ENCODE assay signal across 8 cellular contexts in the genomic region with DNA sequence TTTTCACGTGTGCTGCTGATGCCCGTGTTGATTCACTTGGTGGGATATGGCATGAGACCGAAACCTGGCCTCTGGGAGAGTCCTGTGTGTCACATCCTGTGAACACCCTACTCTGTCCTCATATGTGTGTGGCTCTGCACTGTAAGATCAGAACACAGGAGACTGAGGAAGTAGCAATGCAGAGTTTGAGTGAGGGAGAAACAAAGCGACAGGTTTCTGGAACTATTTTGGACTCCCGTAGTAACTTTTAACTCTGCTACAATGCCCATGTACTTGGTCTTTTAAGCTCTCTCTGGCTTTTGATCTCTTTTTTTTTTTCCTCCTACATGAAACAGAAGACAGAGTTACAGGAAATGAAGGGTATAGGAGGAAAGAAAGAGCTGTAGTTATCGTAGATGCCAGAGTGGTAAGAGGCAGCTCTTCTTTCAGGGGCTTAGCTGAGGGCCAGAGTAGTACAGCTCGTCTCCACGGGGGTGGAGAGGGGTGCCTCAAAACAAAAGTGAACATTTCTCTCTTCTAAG. TPM values are rescaled to one million over a fixed set of nuclear protein-coding genes. Genes with fewer than 3 reads are reported as not detected.
DNase-seq lines count a peak whose midpoint lies in the region; ATAC-seq and TF ChIP-seq lines count a peak whose summit lies in the region.

No MANE protein-coding gene starts in this region.

- H3K4me1 ChIP-seq in MM.1S (ENCODE audit: low read length), result peaks cover 25% of the 10 kb centered on the region

- H3K9me3 ChIP-seq in MM.1S (replicated peaks; ENCODE audit: insufficient read depth, low read length), result no peaks in the 10 kb centered on the region

- H3K9me2 ChIP-seq in MM.1S (replicated peaks; ENCODE audit: insufficient read depth, low read length), result no peaks in the 10 kb centered on the region

- H3K36me3 ChIP-seq in MM.1S (replicated peaks; ENCODE audit: insufficient read depth, low read length) (no peaks in the 10 kb centered on the region), H7 (replicated peaks; ENCODE audit: control insufficient read depth, insufficient read depth, low read length) (no peaks in the 10 kb centered on the region; the same call in 1 of the 2 replicates)

- TF ChIP-seq CTCF in MM.1S (IDR thresholded peaks at IDR 0.05; ENCODE audit: low read length), result no peak

- H3K4me1 Mint-ChIP-seq in activated T-cell treated with anti-CD3 and anti-CD28 coated beads, Interleukin-2, amount 50 U/mL, for 4 hours (ENCODE audit: low read depth), result peaks cover 69% of the 10 kb centered on the region

- peak; percentile 78 for DNase-seq in EL
- peak; percentile 77 for DNase-seq in MM.1S
- DNase-seq in activated T-cell treated with anti-CD3 and anti-CD28 coated beads, Interleukin-2, amount 50 U/mL, for 4 hours, result peak; percentile 49
- peak; percentile 71 for DNase-seq in foreskin melanocyte
- DNase-seq in stimulated activated CD4-positive, alpha-beta T cell treated with anti-CD3 and anti-CD28 coated beads, Interleukin-12 subunit alpha, Interleukin-12 subunit beta, amount 100 ng/mL, for 4 hours, result peak; percentile 28
- DNase-seq in cerebellar cortex (ENCODE audit: low spot score), result no peak
- no peak for DNase-seq in H7

- H3K9me3 Mint-ChIP-seq in activated T-cell treated with anti-CD3 and anti-CD28 coated beads, Interleukin-2, amount 50 U/mL, for 4 hours, result no peaks in the 10 kb centered on the region

- H3K27me3 ChIP-seq in MM.1S (replicated peaks; ENCODE audit: insufficient read depth, low read length) (no peaks in the 10 kb centered on the region), H7 (ENCODE audit: control insufficient read depth, insufficient read depth, low read length) (no peaks in the 10 kb centered on the region)

- no peaks in the 10 kb centered on the region for H3K27me3 Mint-ChIP-seq in activated T-cell treated with anti-CD3 and anti-CD28 coated beads, Interleukin-2, amount 50 U/mL, for 4 hours (ENCODE audit: low read depth)

- H2AFZ ChIP-seq in MM.1S (ENCODE audit: low read length), result peak overlapping the region; percentile 61

- H3F3A ChIP-seq in MM.1S (ENCODE audit: insufficient read depth, low read length), result peaks cover 24% of the 10 kb centered on the region

- H4K20me1 ChIP-seq in MM.1S (ENCODE audit: insufficient read depth, low read length), result no peaks in the 10 kb centered on the region

- ATAC-seq in GM21737 (IDR thresholded peaks at IDR 0.05; ENCODE audit: unreplicated experiment), result peak; percentile 85
- ATAC-seq in activated T-cell treated with anti-CD3 and anti-CD28 coated beads, Interleukin-2, amount 50 U/mL, for 4 hours, result peak; percentile 86 to 91

- H3K79me2 ChIP-seq in MM.1S (ENCODE audit: low read length), result peaks cover 5% of the 10 kb centered on the region; the same call in 1 of the 2 replicates

- peaks cover 3% of the 10 kb centered on the region for H3K36me3 Mint-ChIP-seq in activated T-cell treated with anti-CD3 and anti-CD28 coated beads, Interleukin-2, amount 50 U/mL, for 4 hours (ENCODE audit: insufficient read depth)

- H3K4me3 Mint-ChIP-seq in activated T-cell treated with anti-CD3 and anti-CD28 coated beads, Interleukin-2, amount 50 U/mL, for 4 hours, result peak overlapping the region; percentile 86

- peak overlapping the region; percentile 59 for H3K4me3 ChIP-seq in MM.1S (ENCODE audit: low read length)
- H3K4me3 ChIP-seq in H7 (ENCODE audit: insufficient read depth, low read depth, low read length), result no peak overlapping the region

- H3K9ac ChIP-seq in MM.1S (ENCODE audit: low read length), result peak overlapping the region; percentile 85

- peak overlapping the region; percentile 98 for H3K27ac ChIP-seq in MM.1S (ENCODE audit: low read length)

- peak overlapping the region; percentile 89 for H3K4me2 ChIP-seq in MM.1S (ENCODE audit: low read depth, low read length)

RNA-seq across cellular contexts. Expression of a gene that starts 26.6 kb away (rescaled TPM):
- 10 to 100 TPM in 2 of 3 donors, 1 to 10 TPM in 1; 9.3 to 14.7 (median 12.3) TPM for total RNA-seq in activated T-cell treated with anti-CD3 and anti-CD28 coated beads, Interleukin-2, amount 50 U/mL, for 4 hours
- total RNA-seq in H7 (2014; rRNA removed; shearing (Covaris generic)), result 4.1 and 7.1 TPM in 2 replicates

Comparison
In these comparisons a context has a peak if more than half of its experiments do, and no peak if none do; other contexts are left out.
1. DNase-seq: peak in EL (single experiment), MM.1S (single experiment), activated T-cell treated with anti-CD3 and anti-CD28 coated beads, Interleukin-2, amount 50 U/mL, for 4 hours (single experiment), foreskin melanocyte (single experiment) and stimulated activated CD4-positive, alpha-beta T cell treated with anti-CD3 and anti-CD28 coated beads, Interleukin-12 subunit alpha, Interleukin-12 subunit beta, amount 100 ng/mL, for 4 hours (single experiment); none in cerebellar cortex (single experiment) and H7 (single experiment).